ENCODE assay signal across 17 cellular contexts in genomic region chr14:55665067-55665700, GRCh38.
DNase-seq lines count a peak whose midpoint lies in the region; ATAC-seq lines count a peak whose summit lies in the region.
"Had no signal": no experiment of that assay in that cellular context is flagged by ENCODE, and none has a peak within 500 bp of the region (broad histone marks: within the 10 kb centered on the region; RNA-seq: fewer than 3 reads in every experiment).

No MANE protein-coding gene starts in this region.

- DNase-seq in activated T-cell treated with anti-CD3 and anti-CD28 coated beads, Interleukin-2, amount 50 U/mL, for 72 hours: peak in 1 of 2 donors; percentile 13
- DNase-seq in activated T-cell treated with anti-CD3 and anti-CD28 coated beads, Interleukin-2, amount 50 U/mL, for 24 hours: no peak
- no peak for DNase-seq in activated naive CD8-positive, alpha-beta T cell treated with anti-CD3 and anti-CD28 coated beads for 36 hours
- no peak for DNase-seq in stimulated activated effector memory CD8-positive, alpha-beta T cell treated with anti-CD3 and anti-CD28 coated beads, Interleukin-12 subunit alpha, Interleukin-12 subunit beta, amount 100 ng/mL, for 72 hours (ENCODE audit: low spot score in 2 of 2)
- no peak for DNase-seq in H4 (ENCODE audit: low spot score)
- no peak for DNase-seq in activated T-helper 2 cell treated with anti-CD3 and anti-CD28 coated beads, Interferon-gamma antibody, Interleukin-2, Interleukin-4, amounts not matched to agents 10 μg/mL and 5 μg/mL and 100 μg/mL, durations not matched to agents 14 hours and 24 hours and 36 hours (ENCODE audit: low spot score)
- DNase-seq: C1 segment of cervical spinal cord; DMS53; effector CD4-positive, alpha-beta T cell; left ventricle myocardium inferior; NCI-H2081; NCI-H69; ovary had no signal

- H3K36me3 Mint-ChIP-seq in activated T-cell treated with anti-CD3 and anti-CD28 coated beads, Interleukin-2, amount 50 U/mL, for 72 hours (ENCODE audit: insufficient read depth in 2 of 2): peaks cover 0 to 12% of the 10 kb centered on the region in 2 donors
- H3K36me3 Mint-ChIP-seq in activated T-cell treated with anti-CD3 and anti-CD28 coated beads, Interleukin-2, amount 50 U/mL, for 24 hours (ENCODE audit: low read depth): peaks cover 87% of the 10 kb centered on the region
- H3K36me3 Mint-ChIP-seq in activated naive CD8-positive, alpha-beta T cell treated with anti-CD3 and anti-CD28 coated beads for 36 hours: peaks cover 18% of the 10 kb centered on the region
- H3K36me3 Mint-ChIP-seq in stimulated activated effector memory CD8-positive, alpha-beta T cell treated with anti-CD3 and anti-CD28 coated beads, Interleukin-12 subunit alpha, Interleukin-12 subunit beta, amount 100 ng/mL, for 72 hours: peaks cover 94% of the 10 kb centered on the region
- peaks cover 67% of the 10 kb centered on the region for H3K36me3 Mint-ChIP-seq in activated T-helper 2 cell treated with anti-CD3 and anti-CD28 coated beads, Interferon-gamma antibody, Interleukin-2, Interleukin-4, amounts not matched to agents 10 μg/mL and 5 μg/mL and 100 μg/mL, durations not matched to agents 14 hours and 24 hours and 36 hours (ENCODE audit: low read depth)

- peak overlapping the region; percentile 79 for H3K27ac Mint-ChIP-seq in activated T-cell treated with anti-CD3 and anti-CD28 coated beads, Interleukin-2, amount 50 U/mL, for 72 hours
- no peak overlapping the region for H3K27ac Mint-ChIP-seq in activated T-cell treated with anti-CD3 and anti-CD28 coated beads, Interleukin-2, amount 50 U/mL, for 24 hours
- H3K27ac Mint-ChIP-seq in activated naive CD8-positive, alpha-beta T cell treated with anti-CD3 and anti-CD28 coated beads for 36 hours: peak overlapping the region; percentile 27
- peak overlapping the region; percentile 5 for H3K27ac Mint-ChIP-seq in stimulated activated effector memory CD8-positive, alpha-beta T cell treated with anti-CD3 and anti-CD28 coated beads, Interleukin-12 subunit alpha, Interleukin-12 subunit beta, amount 100 ng/mL, for 72 hours
- H3K27ac Mint-ChIP-seq in activated T-helper 2 cell treated with anti-CD3 and anti-CD28 coated beads, Interferon-gamma antibody, Interleukin-2, Interleukin-4, amounts not matched to agents 10 μg/mL and 5 μg/mL and 100 μg/mL, durations not matched to agents 14 hours and 24 hours and 36 hours: no peak overlapping the region
- H3K27ac Mint-ChIP-seq: IgD-negative memory B cell had no signal

- peaks cover 15% of the 10 kb centered on the region for H3K4me1 Mint-ChIP-seq in activated T-cell treated with anti-CD3 and anti-CD28 coated beads, Interleukin-2, amount 50 U/mL, for 72 hours (ENCODE audit: low read depth)
- peaks cover 25% of the 10 kb centered on the region for H3K4me1 Mint-ChIP-seq in activated T-cell treated with anti-CD3 and anti-CD28 coated beads, Interleukin-2, amount 50 U/mL, for 24 hours (ENCODE audit: low read depth)
- H3K4me1 Mint-ChIP-seq in activated naive CD8-positive, alpha-beta T cell treated with anti-CD3 and anti-CD28 coated beads for 36 hours: peaks cover 16% of the 10 kb centered on the region
- H3K4me1 Mint-ChIP-seq in stimulated activated effector memory CD8-positive, alpha-beta T cell treated with anti-CD3 and anti-CD28 coated beads, Interleukin-12 subunit alpha, Interleukin-12 subunit beta, amount 100 ng/mL, for 72 hours: peaks cover 21% of the 10 kb centered on the region
- peaks cover 24% of the 10 kb centered on the region for H3K4me1 Mint-ChIP-seq in activated T-helper 2 cell treated with anti-CD3 and anti-CD28 coated beads, Interferon-gamma antibody, Interleukin-2, Interleukin-4, amounts not matched to agents 10 μg/mL and 5 μg/mL and 100 μg/mL, durations not matched to agents 14 hours and 24 hours and 36 hours (ENCODE audit: low read depth)

- intact Hi-C loops in activated T-helper 2 cell treated with anti-CD3 and anti-CD28 coated beads, Interferon-gamma antibody, Interleukin-2, Interleukin-4, amounts not matched to agents 10 μg/mL and 5 μg/mL and 100 μg/mL, durations not matched to agents 14 hours and 24 hours and 36 hours (cut with micrococcal nuclease): no loop called here

- H3K9me3 Mint-ChIP-seq in activated T-cell treated with anti-CD3 and anti-CD28 coated beads, Interleukin-2, amount 50 U/mL, for 72 hours: no peaks in the 10 kb centered on the region
- H3K9me3 Mint-ChIP-seq in activated T-cell treated with anti-CD3 and anti-CD28 coated beads, Interleukin-2, amount 50 U/mL, for 24 hours: no peaks in the 10 kb centered on the region
- no peaks in the 10 kb centered on the region for H3K9me3 Mint-ChIP-seq in activated naive CD8-positive, alpha-beta T cell treated with anti-CD3 and anti-CD28 coated beads for 36 hours
- H3K9me3 Mint-ChIP-seq in stimulated activated effector memory CD8-positive, alpha-beta T cell treated with anti-CD3 and anti-CD28 coated beads, Interleukin-12 subunit alpha, Interleukin-12 subunit beta, amount 100 ng/mL, for 72 hours: no peaks in the 10 kb centered on the region
- H3K9me3 Mint-ChIP-seq in activated T-helper 2 cell treated with anti-CD3 and anti-CD28 coated beads, Interferon-gamma antibody, Interleukin-2, Interleukin-4, amounts not matched to agents 10 μg/mL and 5 μg/mL and 100 μg/mL, durations not matched to agents 14 hours and 24 hours and 36 hours: no peaks in the 10 kb centered on the region
- H3K9me3 Mint-ChIP-seq: IgD-negative memory B cell had no signal

- H3K4me3 Mint-ChIP-seq in activated T-cell treated with anti-CD3 and anti-CD28 coated beads, Interleukin-2, amount 50 U/mL, for 72 hours: peak overlapping the region in 1 of 2 donors; percentile 32
- no peak overlapping the region for H3K4me3 Mint-ChIP-seq in activated T-cell treated with anti-CD3 and anti-CD28 coated beads, Interleukin-2, amount 50 U/mL, for 24 hours
- no peak overlapping the region for H3K4me3 Mint-ChIP-seq in activated naive CD8-positive, alpha-beta T cell treated with anti-CD3 and anti-CD28 coated beads for 36 hours
- H3K4me3 Mint-ChIP-seq in stimulated activated effector memory CD8-positive, alpha-beta T cell treated with anti-CD3 and anti-CD28 coated beads, Interleukin-12 subunit alpha, Interleukin-12 subunit beta, amount 100 ng/mL, for 72 hours: no peak overlapping the region
- no peak overlapping the region for H3K4me3 Mint-ChIP-seq in activated T-helper 2 cell treated with anti-CD3 and anti-CD28 coated beads, Interferon-gamma antibody, Interleukin-2, Interleukin-4, amounts not matched to agents 10 μg/mL and 5 μg/mL and 100 μg/mL, durations not matched to agents 14 hours and 24 hours and 36 hours (ENCODE audit: low read depth)
- H3K4me3 Mint-ChIP-seq: IgD-negative memory B cell had no signal

- H3K27me3 Mint-ChIP-seq in activated T-cell treated with anti-CD3 and anti-CD28 coated beads, Interleukin-2, amount 50 U/mL, for 72 hours (ENCODE audit: low read depth): no peaks in the 10 kb centered on the region
- H3K27me3 Mint-ChIP-seq in activated T-cell treated with anti-CD3 and anti-CD28 coated beads, Interleukin-2, amount 50 U/mL, for 24 hours: no peaks in the 10 kb centered on the region
- no peaks in the 10 kb centered on the region for H3K27me3 Mint-ChIP-seq in activated naive CD8-positive, alpha-beta T cell treated with anti-CD3 and anti-CD28 coated beads for 36 hours
- H3K27me3 Mint-ChIP-seq in activated T-helper 2 cell treated with anti-CD3 and anti-CD28 coated beads, Interferon-gamma antibody, Interleukin-2, Interleukin-4, amounts not matched to agents 10 μg/mL and 5 μg/mL and 100 μg/mL, durations not matched to agents 14 hours and 24 hours and 36 hours (ENCODE audit: low read depth): no peaks in the 10 kb centered on the region
- H3K27me3 Mint-ChIP-seq: IgD-negative memory B cell had no signal

- peak; percentile 29 to 58 for ATAC-seq in activated T-cell treated with anti-CD3 and anti-CD28 coated beads, Interleukin-2, amount 50 U/mL, for 72 hours (replicated peaks in 1 of 2)
- ATAC-seq in HG02678 (IDR thresholded peaks at IDR 0.05; ENCODE audit: unreplicated experiment) (peak; percentile 41), HG03135 (IDR thresholded peaks at IDR 0.05; ENCODE audit: unreplicated experiment) (no peak)
- ATAC-seq in stimulated activated effector memory CD8-positive, alpha-beta T cell treated with anti-CD3 and anti-CD28 coated beads, Interleukin-12 subunit alpha, Interleukin-12 subunit beta, amount 100 ng/mL, for 72 hours: peak; percentile 74
- ATAC-seq: Panc1 had no signal

Comparison
In these comparisons a context has a peak if more than half of its experiments do, and no peak if none do; other contexts are left out.
1. H3K27ac Mint-ChIP-seq: peak in activated T-cell treated with anti-CD3 and anti-CD28 coated beads, Interleukin-2, amount 50 U/mL, for 72 hours (single experiment), activated naive CD8-positive, alpha-beta T cell treated with anti-CD3 and anti-CD28 coated beads for 36 hours (single experiment) and stimulated activated effector memory CD8-positive, alpha-beta T cell treated with anti-CD3 and anti-CD28 coated beads, Interleukin-12 subunit alpha, Interleukin-12 subunit beta, amount 100 ng/mL, for 72 hours (single experiment); none in activated T-cell treated with anti-CD3 and anti-CD28 coated beads, Interleukin-2, amount 50 U/mL, for 24 hours (single experiment) and activated T-helper 2 cell treated with anti-CD3 and anti-CD28 coated beads, Interferon-gamma antibody, Interleukin-2, Interleukin-4, amounts not matched to agents 10 μg/mL and 5 μg/mL and 100 μg/mL, durations not matched to agents 14 hours and 24 hours and 36 hours (single experiment).